Comparison of ENCODE assay signal across 3 cellular contexts in genomic region chr1:175895966-175896365, GRCh38.
"Had no signal": no experiment of that assay in that cellular context is flagged by ENCODE, and none has a peak within 500 bp of the region (broad histone marks: within the 10 kb centered on the region; RNA-seq: fewer than 3 reads in every experiment).

No MANE protein-coding gene starts in this region.

- DNase-seq: GDM1, GF-D8 had no signal

- H3K4me3 ChIP-seq: GM12878 had no signal
